In the genomic region with DNA sequence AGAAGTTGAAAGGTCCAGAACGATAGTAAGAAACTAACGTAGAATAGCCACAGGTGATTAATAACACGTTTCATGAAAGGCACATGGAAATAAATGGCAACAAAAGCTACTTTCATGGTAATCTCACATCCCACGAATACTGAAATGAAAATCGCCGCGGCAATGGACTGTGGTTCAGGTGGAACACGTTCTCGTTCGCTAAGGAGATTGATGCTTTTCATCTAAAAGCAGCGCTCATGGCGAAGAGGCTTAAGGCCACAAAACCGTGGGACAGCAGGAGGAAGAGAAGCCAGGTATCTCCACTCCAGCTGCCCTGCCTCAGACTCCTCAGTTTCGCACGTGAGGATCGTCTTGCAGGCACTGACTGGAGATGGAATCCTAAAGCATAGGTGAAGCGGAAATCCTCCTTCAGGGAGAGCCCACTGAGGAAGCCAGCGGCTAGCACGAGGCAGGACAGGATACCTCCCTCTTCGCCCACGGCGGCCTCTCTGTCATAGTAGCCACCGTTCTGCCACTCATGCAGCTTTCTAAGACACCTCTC, we compare ENCODE assay signal across 8 cellular contexts. TPM values are rescaled to one million over a fixed set of nuclear protein-coding genes. Genes with fewer than 3 reads are reported as not detected.
DNase-seq lines count a peak whose midpoint lies in the region; ATAC-seq and TF ChIP-seq lines count a peak whose summit lies in the region.

No MANE protein-coding gene starts in this region.

- H3K9ac ChIP-seq in KMS-11, result peak overlapping the region; percentile 93

- H3K4me1 ChIP-seq in DOHH2 (ENCODE audit: control insufficient read depth, low read length), result peaks cover 39% of the 10 kb centered on the region
- H3K4me1 ChIP-seq in KMS-11 (ENCODE audit: low read depth, poor library complexity, severe bottlenecking), result peaks cover 28% of the 10 kb centered on the region
- peaks cover 0 to 47% (median 35%) of the 10 kb centered on the region in 9 donors for H3K4me1 ChIP-seq in heart right ventricle

- H2AFZ ChIP-seq in KMS-11 (ENCODE audit: low read depth), result peak overlapping the region; percentile 80

- H3K4me2 ChIP-seq in DOHH2 (ENCODE audit: low read length), result peak overlapping the region; percentile 85
- H3K4me2 ChIP-seq in KMS-11, result peak overlapping the region; percentile 82

- DNase-seq in activated T-helper 1 cell treated with anti-CD3 and anti-CD28 coated beads, Interleukin-12 subunit alpha, Interleukin-12 subunit beta, Interleukin-2, Interleukin-4 antibody, amounts not matched to agents 30 ng/mL and 10 ng/mL and 1 ng/mL, durations not matched to agents 14 hours and 24 hours and 36 hours (ENCODE audit: low spot score), result no peak
- DNase-seq in heart right ventricle, result no peak
- no peak for DNase-seq in skeletal muscle cell (ENCODE audit: low read depth)
- no peak for DNase-seq in central memory CD4-positive, alpha-beta T cell
- DNase-seq in HuH-7 (ENCODE audit: low spot score), result no peak

- H3K27me3 Mint-ChIP-seq in activated T-helper 1 cell treated with anti-CD3 and anti-CD28 coated beads, Interleukin-12 subunit alpha, Interleukin-12 subunit beta, Interleukin-2, Interleukin-4 antibody, amounts not matched to agents 30 ng/mL and 10 ng/mL and 1 ng/mL, durations not matched to agents 14 hours and 24 hours and 36 hours (ENCODE audit: insufficient read depth), result peaks cover 19% of the 10 kb centered on the region

- H3F3A ChIP-seq in DOHH2 (ENCODE audit: control insufficient read depth, insufficient read depth), result peaks cover 11% of the 10 kb centered on the region; the same call in 1 of the 2 replicates

- peak overlapping the region; percentile 96 for H3K27ac Mint-ChIP-seq in activated T-helper 1 cell treated with anti-CD3 and anti-CD28 coated beads, Interleukin-12 subunit alpha, Interleukin-12 subunit beta, Interleukin-2, Interleukin-4 antibody, amounts not matched to agents 30 ng/mL and 10 ng/mL and 1 ng/mL, durations not matched to agents 14 hours and 24 hours and 36 hours

- H3K4me3 ChIP-seq in DOHH2 (ENCODE audit: low read length), result peak overlapping the region; percentile 98
- H3K4me3 ChIP-seq in KMS-11 (IDR thresholded peaks at IDR 0.05; ENCODE audit: insufficient read depth, low read depth, low read length), result no peak overlapping the region
- peak overlapping the region; percentile 30 to 95 (median 86) for H3K4me3 ChIP-seq in heart right ventricle
- peak overlapping the region; percentile 99 for H3K4me3 ChIP-seq in skeletal muscle cell (ENCODE audit: low read depth, low read length)

- TF ChIP-seq CTCF in DOHH2 (IDR thresholded peaks at IDR 0.05; ENCODE audit: low read depth, low read length, poor library complexity, severe bottlenecking) (no peak), KMS-11 (conservative IDR thresholded peaks at IDR 0.05; ENCODE audit: low read depth, low read length) (no peak), heart right ventricle (IDR thresholded peaks at IDR 0.05) (no peak)

- no peaks in the 10 kb centered on the region for H3K9me3 Mint-ChIP-seq in activated T-helper 1 cell treated with anti-CD3 and anti-CD28 coated beads, Interleukin-12 subunit alpha, Interleukin-12 subunit beta, Interleukin-2, Interleukin-4 antibody, amounts not matched to agents 30 ng/mL and 10 ng/mL and 1 ng/mL, durations not matched to agents 14 hours and 24 hours and 36 hours

- WGBS in heart right ventricle, 2 donors, result 2 to 3% methylated on average over 23 of the region's 23 CpGs

- H3K36me3 ChIP-seq in DOHH2 (ENCODE audit: control insufficient read depth, low read length), result peaks cover 10% of the 10 kb centered on the region; the same call in 1 of the 2 replicates
- no peaks in the 10 kb centered on the region for H3K36me3 ChIP-seq in KMS-11 (ENCODE audit: insufficient read depth)
- no peaks in the 10 kb centered on the region for H3K36me3 ChIP-seq in heart right ventricle

- H3K4me3 Mint-ChIP-seq in activated T-helper 1 cell treated with anti-CD3 and anti-CD28 coated beads, Interleukin-12 subunit alpha, Interleukin-12 subunit beta, Interleukin-2, Interleukin-4 antibody, amounts not matched to agents 30 ng/mL and 10 ng/mL and 1 ng/mL, durations not matched to agents 14 hours and 24 hours and 36 hours, result peak overlapping the region; percentile 93

- peaks cover 17% of the 10 kb centered on the region for H4K20me1 ChIP-seq in DOHH2 (ENCODE audit: control insufficient read depth, insufficient read depth, low read depth, low read length)
- H4K20me1 ChIP-seq in KMS-11 (ENCODE audit: insufficient read depth), result no peaks in the 10 kb centered on the region

- no peaks in the 10 kb centered on the region for H3K9me3 ChIP-seq in DOHH2 (ENCODE audit: control insufficient read depth, insufficient read depth, low read length)
- no peaks in the 10 kb centered on the region for H3K9me3 ChIP-seq in heart right ventricle

- H3K9me2 ChIP-seq in DOHH2 (replicated peaks; ENCODE audit: control insufficient read depth, low read length), result no peaks in the 10 kb centered on the region

- peaks cover 34% of the 10 kb centered on the region for H3K4me1 Mint-ChIP-seq in activated T-helper 1 cell treated with anti-CD3 and anti-CD28 coated beads, Interleukin-12 subunit alpha, Interleukin-12 subunit beta, Interleukin-2, Interleukin-4 antibody, amounts not matched to agents 30 ng/mL and 10 ng/mL and 1 ng/mL, durations not matched to agents 14 hours and 24 hours and 36 hours (ENCODE audit: low read depth)

- ATAC-seq in GM21515 (IDR thresholded peaks at IDR 0.05; ENCODE audit: unreplicated experiment), result peak; percentile 12
- ATAC-seq in heart right ventricle, result peak; percentile 8 to 54 (median 39)

- H3K27me3 ChIP-seq in DOHH2 (ENCODE audit: control insufficient read depth, low read length) (no peaks in the 10 kb centered on the region), KMS-11 (ENCODE audit: insufficient read depth, low read depth) (no peaks in the 10 kb centered on the region), heart right ventricle (peaks cover 0 to 6% (median 0%) of the 10 kb centered on the region in 7 donors)

- intact Hi-C loops in activated T-helper 1 cell treated with anti-CD3 and anti-CD28 coated beads, Interleukin-12 subunit alpha, Interleukin-12 subunit beta, Interleukin-2, Interleukin-4 antibody, amounts not matched to agents 30 ng/mL and 10 ng/mL and 1 ng/mL, durations not matched to agents 14 hours and 24 hours and 36 hours (cut with micrococcal nuclease), result loop anchor here (5.0 to 10.0 kb wide), 6 partner anchors 100 to 2000 kb away; partner anchors contain the start of genes MAX, RAD51B and ZFYVE26
- intact Hi-C loops in heart right ventricle (cut with DNase I), result loop anchor here in 1 of 10 donors (5.0 kb wide), 1 partner anchor 35 kb away; no protein-coding TSS in a partner anchor

- H3K36me3 Mint-ChIP-seq in activated T-helper 1 cell treated with anti-CD3 and anti-CD28 coated beads, Interleukin-12 subunit alpha, Interleukin-12 subunit beta, Interleukin-2, Interleukin-4 antibody, amounts not matched to agents 30 ng/mL and 10 ng/mL and 1 ng/mL, durations not matched to agents 14 hours and 24 hours and 36 hours (ENCODE audit: low read depth), result peaks cover 5% of the 10 kb centered on the region

- H3K27ac ChIP-seq in DOHH2 (ENCODE audit: low read depth, low read length) (peak overlapping the region; percentile 64), KMS-11 (peak overlapping the region; percentile 92), heart right ventricle (peak overlapping the region; percentile 80 to 96 (median 94))

- H3K79me2 ChIP-seq in DOHH2 (ENCODE audit: control insufficient read depth, low read length) (peaks cover 55% of the 10 kb centered on the region), KMS-11 (ENCODE audit: insufficient read depth, low read depth) (peaks cover 34% of the 10 kb centered on the region; the same call in 1 of the 2 replicates)

RNA-seq across cellular contexts. Expression of gene GPHN, which starts 0.7 kb away (rescaled TPM):
- 38.5 and 43.5 TPM in 2 replicates for total RNA-seq in activated T-helper 1 cell treated with anti-CD3 and anti-CD28 coated beads, Interleukin-12 subunit alpha, Interleukin-12 subunit beta, Interleukin-2, Interleukin-4 antibody, amounts not matched to agents 30 ng/mL and 10 ng/mL and 1 ng/mL, durations not matched to agents 14 hours and 24 hours and 36 hours
- 10 to 100 TPM; 24.2 to 45.7 (median 32.2) TPM for total RNA-seq in heart right ventricle
- polyA plus RNA-seq in heart right ventricle, result 10 to 100 TPM; 12.2 to 48.0 TPM

RNA-seq across cellular contexts. Expression of gene CCDC196, which starts 21.1 kb away (rescaled TPM):
- total RNA-seq in activated T-helper 1 cell treated with anti-CD3 and anti-CD28 coated beads, Interleukin-12 subunit alpha, Interleukin-12 subunit beta, Interleukin-2, Interleukin-4 antibody, amounts not matched to agents 30 ng/mL and 10 ng/mL and 1 ng/mL, durations not matched to agents 14 hours and 24 hours and 36 hours, result not detected in 2 replicates
- not detected for total RNA-seq in heart right ventricle
- not detected for polyA plus RNA-seq in heart right ventricle
